In genomic region chr9:122264360-122265264, GRCh38 we compare ENCODE assay signal across 8 cellular contexts. TPM values are rescaled to one million over a fixed set of nuclear protein-coding genes. Genes with fewer than 3 reads are reported as not detected.
A peak's percentile ranks its signal among the peaks of the same experiment; 100 is the strongest.
DNase-seq lines count a peak whose midpoint lies in the region; ATAC-seq and TF ChIP-seq lines count a peak whose summit lies in the region.

Gene MRRF, plus strand, starts transcription at chr9:122264882. Its CDS starts 6,010 bp downstream, at chr9:122270892.
Gene RBM18, minus strand, starts transcription at chr9:122264840. Its CDS starts 3,348 bp downstream, at chr9:122261492.

- BruUV-seq in A673 (replicated peaks; lab: Mats Ljungman, UMichigan): TSS peak; percentile 85

- H3K27me3 ChIP-seq in A673 (replicated peaks; ENCODE audit: insufficient read depth, low read depth, low read length, poor library complexity) (no peaks in the 10 kb centered on the region), WERI-Rb-1 (ENCODE audit: insufficient read depth, low read depth, severe bottlenecking) (no peaks in the 10 kb centered on the region), breast epithelium (no peaks in the 10 kb centered on the region), iPS-20b (ENCODE audit: insufficient read depth, low read length) (no peaks in the 10 kb centered on the region)

- peaks cover 12% of the 10 kb centered on the region for H3K4me1 ChIP-seq in A673 (ENCODE audit: insufficient read depth, low read length, poor library complexity, severe bottlenecking)
- peaks cover 2 to 25% of the 10 kb centered on the region in 2 donors for H3K4me1 ChIP-seq in breast epithelium
- peaks cover 13% of the 10 kb centered on the region; the same call in 1 of the 2 replicates for H3K4me1 ChIP-seq in iPS-20b (ENCODE audit: insufficient read depth, low read length)

- CTCF ChIA-PET in A673 (lab: Charles Lee): interaction anchor here (0.6 kb wide), 1 partner anchor 566 kb away, joined by 6 read pairs; no protein-coding TSS in a partner anchor

- TF ChIP-seq CTCF in A673 (conservative IDR thresholded peaks at IDR 0.05; ENCODE audit: low read depth, low read length): no peak
- peak; percentile 16; the same call in 1 of the 2 replicates for TF ChIP-seq CTCF in WERI-Rb-1 (IDR thresholded peaks at IDR 0.05; ENCODE audit: low read depth, low read length)
- TF ChIP-seq CTCF in breast epithelium (IDR thresholded peaks at IDR 0.05): no peak

- H3K9ac ChIP-seq in iPS-20b (ENCODE audit: low read depth, low read length): peak within 1 kb of the TSS; percentile 93

- POLR2A ChIA-PET in A673 (lab: Charles Lee; ENCODE audit: low non-redundant PET): no interaction called here

- DNase-seq in A673 (ENCODE audit: low spot score) (peak; percentile 91), NCI-H2171 (lab: John Stamatoyannopoulos, UW) (peak; percentile 85), WERI-Rb-1 (peak; percentile 96), breast epithelium (ENCODE audit: low spot score in 2 of 2) (peak; percentile 88 to 91)

- TF ChIP-seq POLR2A in breast epithelium (IDR thresholded peaks at IDR 0.05): peak; percentile 77

- H3K4me3 ChIP-seq in A673 (ENCODE audit: low read depth, low read length, poor library complexity, severe bottlenecking) (peak within 1 kb of the TSS; percentile 89), WERI-Rb-1 (ENCODE audit: low read depth, low read length) (peak within 1 kb of the TSS; percentile 90), breast epithelium (peak within 1 kb of the TSS; percentile 74 to 80 (median 77)), iPS-20b (ENCODE audit: low read length) (peak within 1 kb of the TSS; percentile 99), skin epidermis (peak within 1 kb of the TSS; percentile 62 to 88 (median 67))

- H3K9me3 ChIP-seq in A673 (ENCODE audit: low read depth, low read length, poor library complexity, severe bottlenecking): no peaks in the 10 kb centered on the region
- H3K9me3 ChIP-seq in WERI-Rb-1 (ENCODE audit: severe bottlenecking): no peaks in the 10 kb centered on the region
- no peaks in the 10 kb centered on the region for H3K9me3 ChIP-seq in breast epithelium
- no peaks in the 10 kb centered on the region for H3K9me3 ChIP-seq in iPS-20b (ENCODE audit: insufficient read depth, low read depth, low read length)

- intact Hi-C loops in A673 (cut with micrococcal nuclease; ENCODE audit: unreplicated experiment): loop anchor here (10.0 kb wide), 1 partner anchor 110 kb away; the partner anchor contains the start of genes MORN5 and NDUFA8
- intact Hi-C loops in breast epithelium (cut with DNase I; ENCODE audit: low total_unique reads): no loop called here

- H3K36me3 ChIP-seq in A673 (ENCODE audit: insufficient read depth, low read length, poor library complexity, severe bottlenecking) (peaks cover 10% of the 10 kb centered on the region), WERI-Rb-1 (peaks cover 33% of the 10 kb centered on the region), breast epithelium (no peaks in the 10 kb centered on the region), iPS-20b (ENCODE audit: insufficient read depth, low read depth, low read length) (peaks cover 17% of the 10 kb centered on the region)

- ATAC-seq in GM18858 (IDR thresholded peaks at IDR 0.05; ENCODE audit: unreplicated experiment) (peak; percentile 82), HG03066 (IDR thresholded peaks at IDR 0.05; ENCODE audit: low read depth, unreplicated experiment) (peak; percentile 83)

- H3K27ac ChIP-seq in A673 (ENCODE audit: low read depth, low read length, poor library complexity, severe bottlenecking) (peak within 1 kb of the TSS; percentile 92), WERI-Rb-1 (peak within 1 kb of the TSS; percentile 87), breast epithelium (peak within 1 kb of the TSS; percentile 98), iPS-20b (ENCODE audit: low read length) (peak within 1 kb of the TSS; percentile 72), skin epidermis (peak within 1 kb of the TSS; percentile 64 to 99 (median 93))

RNA-seq across cellular contexts. Expression of gene MRRF, which starts in this region (rescaled TPM):
- 35.0 and 44.9 TPM in 2 replicates for total RNA-seq in A673 (2021)
- 10 to 100 TPM; 32.5 to 55.3 (median 44.9) TPM for total RNA-seq in breast epithelium

RNA-seq across cellular contexts. Expression of gene RBM18, which starts in this region (rescaled TPM):
- total RNA-seq in A673 (2021) (29.3 and 30.8 TPM in 2 replicates), breast epithelium (10 to 100 TPM; 10.4 to 20.9 (median 13.4) TPM)

Comparison
In these comparisons a context has a peak if more than half of its experiments do, and no peak if none do; other contexts are left out.
1. Peak in every context shown above with its lines: DNase-seq, ATAC-seq, H3K4me3 ChIP-seq and H3K27ac ChIP-seq.